1 cellular context compared by ENCODE assay signal in the genomic region with DNA sequence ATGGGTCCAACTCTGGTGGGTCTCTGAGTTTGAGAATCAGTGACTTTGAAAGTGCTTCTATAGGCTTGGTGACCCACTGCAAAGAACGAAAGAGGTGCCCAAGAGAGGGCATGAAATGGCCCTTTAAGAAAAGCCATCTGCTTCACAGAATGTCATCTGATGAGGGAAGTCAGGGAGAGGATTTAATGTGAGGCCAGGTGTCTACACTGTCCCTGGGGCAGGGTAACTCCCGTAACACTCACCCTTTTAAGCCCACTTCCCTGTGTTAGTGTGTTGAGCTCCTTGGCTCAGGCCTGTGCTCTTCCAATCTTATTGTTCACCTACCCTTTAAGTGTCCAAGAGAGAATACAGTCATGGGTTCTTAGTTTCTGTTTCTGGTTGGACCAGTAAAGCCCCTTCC.
A peak's percentile ranks its signal among the peaks of the same experiment; 100 is the strongest.
TF ChIP-seq lines count a peak whose summit lies in the region.

No MANE protein-coding gene starts in this region.

TF ChIP-seq in HepG2, 621 proteins besides CTCF, POLR2A, EP300 and RAD21 (continued from another document):
- TF ChIP-seq ARID2 (CRISPR knock-in tag; IDR thresholded peaks at IDR 0.05; ENCODE audit: borderline replicate concordance) (no peak), NAIF1 (CRISPR knock-in tag; IDR thresholded peaks at IDR 0.05; ENCODE audit: borderline replicate concordance) (no peak), ZNF770 (CRISPR knock-in tag; IDR thresholded peaks at IDR 0.05) (no peak), EHMT2 (IDR thresholded peaks at IDR 0.05; ENCODE audit: borderline replicate concordance, low read depth, low read length) (0 out of 2 replicates have a peak, but pooled peaks have one; percentile 21)
